Comparison of ENCODE assay signal across 9 cellular contexts in genomic region chr17:78173025-78173715, GRCh38.
A peak's percentile ranks its signal among the peaks of the same experiment; 100 is the strongest.
DNase-seq lines count a peak whose midpoint lies in the region; ATAC-seq and TF ChIP-seq lines count a peak whose summit lies in the region.
"Had no signal": no experiment of that assay in that cellular context is flagged by ENCODE, and none has a peak within 500 bp of the region (broad histone marks: within the 10 kb centered on the region; RNA-seq: fewer than 3 reads in every experiment).

No MANE protein-coding gene starts in this region.

- TF ChIP-seq CTCF in GM12865 (IDR thresholded peaks at IDR 0.05; ENCODE audit: insufficient read depth, low read depth, low read length, missing control alignments) (no peak), neutrophil (IDR thresholded peaks at IDR 0.05) (no peak)

- no peaks in the 10 kb centered on the region for H3K9me3 ChIP-seq in neutrophil

- H3K27ac ChIP-seq in neutrophil = peak overlapping the region; percentile 91

- peaks cover 82 to 86% of the 10 kb centered on the region in 2 experiments for H3K4me1 ChIP-seq in neutrophil (ENCODE audit: control insufficient read depth in 1 of 2, insufficient read depth in 1 of 2, low read depth in 1 of 2, low read length in 1 of 2)

- ATAC-seq in HG03342 (IDR thresholded peaks at IDR 0.05; ENCODE audit: unreplicated experiment) (peak; percentile 36), GM21360 (IDR thresholded peaks at IDR 0.05; ENCODE audit: unreplicated experiment) (no peak)

- H3K27me3 ChIP-seq in neutrophil = no peaks in the 10 kb centered on the region

- H3K4me3 ChIP-seq in GM12865 (ENCODE audit: low read depth, low read length) (peak overlapping the region; percentile 40), neutrophil (ENCODE audit: low read depth in 1 of 2, low read length in 1 of 2) (peak overlapping the region; percentile 2 to 39)

- H3K36me3 ChIP-seq in neutrophil = peaks cover 20% of the 10 kb centered on the region

- DNase-seq in GM12865 (ENCODE audit: low read depth) (peak; percentile 93), pons (ENCODE audit: low spot score) (no peak), DMS 273 treated with DMSO at 0.1 percent for 48 hours (lab: John Stamatoyannopoulos, UW) (no peak), NCI-H69 (lab: John Stamatoyannopoulos, UW) (no peak)
- peak; percentile 42 for DNase-seq in central memory CD4-positive, alpha-beta T cell
- DNase-seq: trophoblast cell had no signal

Comparison
In these comparisons a context has a peak if more than half of its experiments do, and no peak if none do; other contexts are left out.
1. DNase-seq: peak in GM12865 (single experiment) and central memory CD4-positive, alpha-beta T cell (single experiment); none in pons (single experiment), DMS 273 treated with DMSO at 0.1 percent for 48 hours (single experiment) and NCI-H69 (single experiment).